ENCODE assay signal across 7 cellular contexts in genomic region chr13:20197361-20197834, GRCh38.
DNase-seq lines count a peak whose midpoint lies in the region; ATAC-seq and TF ChIP-seq lines count a peak whose summit lies in the region.

No MANE protein-coding gene starts in this region.

- no peak overlapping the region for H3K4me3 Mint-ChIP-seq in memory B cell

- H3K4me3 ChIP-seq in HAP-1: no peak overlapping the region
- H3K4me3 ChIP-seq in NT2/D1 (ENCODE audit: insufficient read length, low read depth): no peak overlapping the region
- H3K4me3 ChIP-seq in choroid plexus epithelial cell (ENCODE audit: low read depth, low read length): no peak overlapping the region

- peaks cover 41% of the 10 kb centered on the region for H3K27me3 ChIP-seq in HAP-1 (ENCODE audit: low read depth)
- H3K27me3 ChIP-seq in NT2/D1 (ENCODE audit: insufficient read depth, insufficient read length): peaks cover 35% of the 10 kb centered on the region

- H3K27ac Mint-ChIP-seq in memory B cell: no peak overlapping the region

- H3K36me3 ChIP-seq in HAP-1 (replicated peaks): no peaks in the 10 kb centered on the region
- no peaks in the 10 kb centered on the region for H3K36me3 ChIP-seq in NT2/D1 (ENCODE audit: insufficient read depth, insufficient read length, low read length)

- DNase-seq in DMS79 (lab: John Stamatoyannopoulos, UW) (peak; percentile 3), HAP-1 (ENCODE audit: low spot score in 2 of 2) (peak; percentile 21 to 52), NT2/D1 (ENCODE audit: low read depth, low spot score) (no peak), choroid plexus epithelial cell (ENCODE audit: low read depth) (peak; percentile 74), memory B cell (ENCODE audit: low spot score in 2 of 2) (peak in 1 of 2 donors; percentile 16)

- peaks cover 2% of the 10 kb centered on the region for H3K9me3 Mint-ChIP-seq in memory B cell

- ATAC-seq in memory B cell (ENCODE audit: low read depth) (peak; percentile 37), HG03565 (IDR thresholded peaks at IDR 0.05; ENCODE audit: unreplicated experiment) (no peak), GM19395 (IDR thresholded peaks at IDR 0.05; ENCODE audit: unreplicated experiment) (no peak)

- H3K9ac ChIP-seq in NT2/D1 (ENCODE audit: insufficient read length, low read depth): peak overlapping the region; percentile 50

- TF ChIP-seq CTCF in choroid plexus epithelial cell (conservative IDR thresholded peaks at IDR 0.05; ENCODE audit: low read depth, low read length): peak; percentile 87

- H3K4me1 ChIP-seq in HAP-1 (no peaks in the 10 kb centered on the region; the same call in none of the 2 replicates), NT2/D1 (ENCODE audit: insufficient read depth, insufficient read length) (no peaks in the 10 kb centered on the region)

- H3K9me3 ChIP-seq in HAP-1: peaks cover 2% of the 10 kb centered on the region; the same call in 1 of the 2 replicates
- no peaks in the 10 kb centered on the region for H3K9me3 ChIP-seq in NT2/D1 (ENCODE audit: insufficient read depth, low read length)

- peaks cover 18% of the 10 kb centered on the region for H3K27me3 Mint-ChIP-seq in memory B cell

- in situ Hi-C loops in HAP-1 (cut with MboI; ENCODE audit: low sequenced_read_pairs): loop anchor here (25.0 kb wide), 1 partner anchor 640 kb away; no protein-coding TSS in a partner anchor

- H3K36me3 Mint-ChIP-seq in memory B cell: peaks cover 2% of the 10 kb centered on the region

- H3K4me1 Mint-ChIP-seq in memory B cell: peaks cover 15% of the 10 kb centered on the region
